10 cellular contexts compared by ENCODE assay signal in the genomic region with DNA sequence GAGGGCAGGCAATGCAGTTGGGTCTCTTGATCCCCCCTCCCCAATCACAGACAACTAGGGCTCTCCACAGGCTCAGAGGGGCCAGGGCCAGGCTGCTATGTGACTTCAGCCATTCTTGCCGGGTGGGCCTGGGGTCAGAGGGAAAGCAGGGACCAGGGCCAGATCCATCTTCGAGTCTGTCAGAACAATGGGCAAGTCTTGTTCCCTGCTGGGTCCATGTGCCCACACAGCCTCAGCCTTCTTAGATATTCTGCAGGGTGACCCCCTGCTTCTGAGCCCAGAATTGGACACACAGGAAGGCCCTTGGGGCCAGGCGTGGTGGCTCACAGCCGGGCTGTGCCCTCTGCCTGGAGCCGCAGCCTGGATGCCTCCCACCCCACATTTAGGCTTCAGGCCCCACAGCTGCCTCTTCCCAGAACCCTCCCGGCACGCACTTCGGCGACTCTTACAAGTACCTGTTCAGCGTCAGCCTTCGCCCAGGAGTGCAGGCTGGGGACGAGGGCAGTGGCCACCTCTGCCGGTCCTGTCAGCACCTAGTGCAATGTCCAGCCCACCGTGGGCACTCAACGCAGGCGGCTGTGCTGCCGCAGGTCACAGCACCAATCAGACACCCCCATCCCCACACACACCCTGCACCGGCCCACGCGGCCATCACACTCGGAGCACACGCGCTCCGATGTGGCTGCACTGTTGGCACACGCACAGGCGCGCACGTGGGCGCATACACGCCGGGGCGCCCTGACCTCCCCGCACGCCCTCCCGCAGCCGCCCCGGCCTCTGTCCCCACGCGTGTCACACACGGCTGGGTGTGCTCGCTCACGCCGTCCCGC. TPM values are rescaled to one million over a fixed set of nuclear protein-coding genes. Genes with fewer than 3 reads are reported as not detected.
DNase-seq lines count a peak whose midpoint lies in the region; ATAC-seq and TF ChIP-seq lines count a peak whose summit lies in the region.
"Not testable (repeated sequence)": the region's sequence is repeated elsewhere in the genome, so short reads cannot be mapped to it uniquely, and the experiment has no call there.
"Had no signal": no experiment of that assay in that cellular context is flagged by ENCODE, and none has a peak within 500 bp of the region (broad histone marks: within the 10 kb centered on the region; RNA-seq: fewer than 3 reads in every experiment).

No MANE protein-coding gene starts in this region.

- H3K9me3 Mint-ChIP-seq in CD4-positive, alpha-beta T cell; activated T-helper 1 cell treated with anti-CD3 and anti-CD28 coated beads, Interleukin-12 subunit alpha, Interleukin-12 subunit beta, Interleukin-2, Interleukin-4 antibody, amounts not matched to agents 30 ng/mL and 10 ng/mL and 1 ng/mL, durations not matched to agents 14 hours and 24 hours and 36 hours; dendritic cell treated with granulocyte-macrophage colony-stimulating factor and Interleukin-4, amounts not matched to agents 40 ng/mL and 50 ng/mL, for 4 days; natural killer cell; stimulated activated naive CD8-positive, alpha-beta T cell treated with anti-CD3 and anti-CD28 coated beads, Interleukin-15, Interleukin-2, amounts not matched to agents 100 ng/mL and 50 ng/mL, for 24 hours: not testable (repeated sequence)

- peaks cover 36% of the 10 kb centered on the region for H3K36me3 Mint-ChIP-seq in CD4-positive, alpha-beta T cell (ENCODE audit: low read depth)
- H3K36me3 Mint-ChIP-seq in activated T-helper 1 cell treated with anti-CD3 and anti-CD28 coated beads, Interleukin-12 subunit alpha, Interleukin-12 subunit beta, Interleukin-2, Interleukin-4 antibody, amounts not matched to agents 30 ng/mL and 10 ng/mL and 1 ng/mL, durations not matched to agents 14 hours and 24 hours and 36 hours (ENCODE audit: low read depth); natural killer cell; stimulated activated naive CD8-positive, alpha-beta T cell treated with anti-CD3 and anti-CD28 coated beads, Interleukin-15, Interleukin-2, amounts not matched to agents 100 ng/mL and 50 ng/mL, for 24 hours (ENCODE audit: low read depth): not testable (repeated sequence)
- peaks cover 30% of the 10 kb centered on the region for H3K36me3 Mint-ChIP-seq in dendritic cell treated with granulocyte-macrophage colony-stimulating factor and Interleukin-4, amounts not matched to agents 40 ng/mL and 50 ng/mL, for 4 days (ENCODE audit: low read depth)

- H3K4me1 ChIP-seq in right atrium auricular region, result peaks cover 0 to 51% of the 10 kb centered on the region in 2 donors

- not testable (repeated sequence) for H3K9me3 ChIP-seq in CD4-positive, alpha-beta T cell (ENCODE audit: control insufficient read depth, low read length); KOPT-K1 (ENCODE audit: insufficient read depth, low read length, poor library complexity, severe bottlenecking); right atrium auricular region

- peak overlapping the region; percentile 84 for H3K4me3 Mint-ChIP-seq in CD4-positive, alpha-beta T cell
- H3K4me3 Mint-ChIP-seq in activated T-helper 1 cell treated with anti-CD3 and anti-CD28 coated beads, Interleukin-12 subunit alpha, Interleukin-12 subunit beta, Interleukin-2, Interleukin-4 antibody, amounts not matched to agents 30 ng/mL and 10 ng/mL and 1 ng/mL, durations not matched to agents 14 hours and 24 hours and 36 hours, result peak overlapping the region; percentile 74
- H3K4me3 Mint-ChIP-seq in dendritic cell treated with granulocyte-macrophage colony-stimulating factor and Interleukin-4, amounts not matched to agents 40 ng/mL and 50 ng/mL, for 4 days, result peak overlapping the region; percentile 63
- peak overlapping the region; percentile 83 for H3K4me3 Mint-ChIP-seq in natural killer cell
- peak overlapping the region; percentile 81 for H3K4me3 Mint-ChIP-seq in stimulated activated naive CD8-positive, alpha-beta T cell treated with anti-CD3 and anti-CD28 coated beads, Interleukin-15, Interleukin-2, amounts not matched to agents 100 ng/mL and 50 ng/mL, for 24 hours

- peak in 2 of 10 experiments; percentile 9 to 34 for DNase-seq in CD4-positive, alpha-beta T cell
- peak; percentile 29 to 42 for DNase-seq in SHP77 (lab: John Stamatoyannopoulos, UW)
- not testable (repeated sequence) for DNase-seq in activated T-helper 1 cell treated with anti-CD3 and anti-CD28 coated beads, Interleukin-12 subunit alpha, Interleukin-12 subunit beta, Interleukin-2, Interleukin-4 antibody, amounts not matched to agents 30 ng/mL and 10 ng/mL and 1 ng/mL, durations not matched to agents 14 hours and 24 hours and 36 hours (ENCODE audit: low spot score); right atrium auricular region (ENCODE audit: low spot score); natural killer cell

- H3K27ac ChIP-seq in CD4-positive, alpha-beta T cell (ENCODE audit: low read depth, low read length), result peak overlapping the region; percentile 98
- H3K27ac ChIP-seq in KOPT-K1 (ENCODE audit: low read depth, low read length, poor library complexity, severe bottlenecking) (peak overlapping the region; percentile 81), right atrium auricular region (peak overlapping the region; percentile 16 to 66)

- intact Hi-C loops in CD4-positive, alpha-beta T cell (cut with DNase I, micrococcal nuclease), result loop anchor here in 1 of 2 experiments (1.0 to 2.0 kb wide), 2 partner anchors 9 to 22 kb away; no protein-coding TSS in a partner anchor
- intact Hi-C loops in activated T-helper 1 cell treated with anti-CD3 and anti-CD28 coated beads, Interleukin-12 subunit alpha, Interleukin-12 subunit beta, Interleukin-2, Interleukin-4 antibody, amounts not matched to agents 30 ng/mL and 10 ng/mL and 1 ng/mL, durations not matched to agents 14 hours and 24 hours and 36 hours (cut with micrococcal nuclease), result loop anchor here (1.0 to 2.0 kb wide), 4 partner anchors 9 to 100 kb away; partner anchors contain the start of genes BRAT1 and TTYH3
- intact Hi-C loops in dendritic cell treated with granulocyte-macrophage colony-stimulating factor and Interleukin-4, amounts not matched to agents 40 ng/mL and 50 ng/mL, for 4 days (cut with micrococcal nuclease), result not testable (repeated sequence)
- intact Hi-C loops in natural killer cell (cut with micrococcal nuclease), result loop anchor here (1.0 to 2.0 kb wide), 3 partner anchors 9 to 24 kb away; partner anchors contain the start of gene BRAT1

- CTCF ChIA-PET in CD4-positive, alpha-beta T cell (lab: Charles Lee), result interaction anchor here (1.2 kb wide), 1 partner anchor 10 kb away, joined by 6 read pairs; no protein-coding TSS in a partner anchor

- POLR2A ChIA-PET in CD4-positive, alpha-beta T cell (lab: Charles Lee), result interaction anchor here (0.6 to 12.9 kb wide), 7 partner anchors 9 to 598 kb away, joined by 3 to 218 read pairs (median 3); no protein-coding TSS in a partner anchor

- H3K36me3 ChIP-seq in KOPT-K1 (ENCODE audit: insufficient read depth, low read length); right atrium auricular region: not testable (repeated sequence)

- H3K4me1 Mint-ChIP-seq in CD4-positive, alpha-beta T cell (ENCODE audit: low read depth), result peaks cover 48% of the 10 kb centered on the region
- peaks cover 30% of the 10 kb centered on the region for H3K4me1 Mint-ChIP-seq in activated T-helper 1 cell treated with anti-CD3 and anti-CD28 coated beads, Interleukin-12 subunit alpha, Interleukin-12 subunit beta, Interleukin-2, Interleukin-4 antibody, amounts not matched to agents 30 ng/mL and 10 ng/mL and 1 ng/mL, durations not matched to agents 14 hours and 24 hours and 36 hours (ENCODE audit: low read depth)
- peaks cover 71% of the 10 kb centered on the region for H3K4me1 Mint-ChIP-seq in dendritic cell treated with granulocyte-macrophage colony-stimulating factor and Interleukin-4, amounts not matched to agents 40 ng/mL and 50 ng/mL, for 4 days (ENCODE audit: low read depth)
- H3K4me1 Mint-ChIP-seq in natural killer cell, result peaks cover 26 to 47% of the 10 kb centered on the region in 2 donors
- peaks cover 53% of the 10 kb centered on the region for H3K4me1 Mint-ChIP-seq in stimulated activated naive CD8-positive, alpha-beta T cell treated with anti-CD3 and anti-CD28 coated beads, Interleukin-15, Interleukin-2, amounts not matched to agents 100 ng/mL and 50 ng/mL, for 24 hours (ENCODE audit: low read depth)

- H3K27me3 ChIP-seq in CD4-positive, alpha-beta T cell (ENCODE audit: control insufficient read depth, insufficient read depth, low read length); right atrium auricular region: not testable (repeated sequence)

- not testable (repeated sequence) for H3K27me3 Mint-ChIP-seq in CD4-positive, alpha-beta T cell; activated T-helper 1 cell treated with anti-CD3 and anti-CD28 coated beads, Interleukin-12 subunit alpha, Interleukin-12 subunit beta, Interleukin-2, Interleukin-4 antibody, amounts not matched to agents 30 ng/mL and 10 ng/mL and 1 ng/mL, durations not matched to agents 14 hours and 24 hours and 36 hours (ENCODE audit: insufficient read depth); dendritic cell treated with granulocyte-macrophage colony-stimulating factor and Interleukin-4, amounts not matched to agents 40 ng/mL and 50 ng/mL, for 4 days; natural killer cell (ENCODE audit: low read depth in 2 of 2); stimulated activated naive CD8-positive, alpha-beta T cell treated with anti-CD3 and anti-CD28 coated beads, Interleukin-15, Interleukin-2, amounts not matched to agents 100 ng/mL and 50 ng/mL, for 24 hours

- not testable (repeated sequence) for TF ChIP-seq CTCF in CD4-positive, alpha-beta T cell (IDR thresholded peaks at IDR 0.05); right atrium auricular region (IDR thresholded peaks at IDR 0.05); natural killer cell (IDR thresholded peaks at IDR 0.05)

- not testable (repeated sequence) for H3K4me3 ChIP-seq in right atrium auricular region

- peak overlapping the region; percentile 98 for H3K27ac Mint-ChIP-seq in CD4-positive, alpha-beta T cell
- H3K27ac Mint-ChIP-seq in activated T-helper 1 cell treated with anti-CD3 and anti-CD28 coated beads, Interleukin-12 subunit alpha, Interleukin-12 subunit beta, Interleukin-2, Interleukin-4 antibody, amounts not matched to agents 30 ng/mL and 10 ng/mL and 1 ng/mL, durations not matched to agents 14 hours and 24 hours and 36 hours, result peak overlapping the region; percentile 97
- peak overlapping the region; percentile 98 for H3K27ac Mint-ChIP-seq in dendritic cell treated with granulocyte-macrophage colony-stimulating factor and Interleukin-4, amounts not matched to agents 40 ng/mL and 50 ng/mL, for 4 days
- H3K27ac Mint-ChIP-seq in natural killer cell, result peak overlapping the region; percentile 90 to 97
- H3K27ac Mint-ChIP-seq in stimulated activated naive CD8-positive, alpha-beta T cell treated with anti-CD3 and anti-CD28 coated beads, Interleukin-15, Interleukin-2, amounts not matched to agents 100 ng/mL and 50 ng/mL, for 24 hours, result peak overlapping the region; percentile 96

- ATAC-seq in CD4-positive, alpha-beta T cell (ENCODE audit: poor library complexity), result peak; percentile 0
- ATAC-seq in natural killer cell, result not testable (repeated sequence)

RNA-seq across cellular contexts. Expression of gene LFNG, which starts 11.6 kb away (rescaled TPM):
- total RNA-seq in CD4-positive, alpha-beta T cell, result 10 to 100 TPM; 96.7 to 99.8 TPM
- 34.8 and 34.9 TPM in 2 replicates for total RNA-seq in activated T-helper 1 cell treated with anti-CD3 and anti-CD28 coated beads, Interleukin-12 subunit alpha, Interleukin-12 subunit beta, Interleukin-2, Interleukin-4 antibody, amounts not matched to agents 30 ng/mL and 10 ng/mL and 1 ng/mL, durations not matched to agents 14 hours and 24 hours and 36 hours
- total RNA-seq in right atrium auricular region (1 to 10 TPM; 3.8 to 4.3 TPM), natural killer cell (100 to 1,000 TPM; 140 to 191 (median 176) TPM)

RNA-seq across cellular contexts. Expression of gene BRAT1, which starts 24.1 kb away (rescaled TPM):
- 10 to 100 TPM; 24.1 to 24.5 TPM for total RNA-seq in CD4-positive, alpha-beta T cell
- 39.2 and 42.9 TPM in 2 replicates for total RNA-seq in activated T-helper 1 cell treated with anti-CD3 and anti-CD28 coated beads, Interleukin-12 subunit alpha, Interleukin-12 subunit beta, Interleukin-2, Interleukin-4 antibody, amounts not matched to agents 30 ng/mL and 10 ng/mL and 1 ng/mL, durations not matched to agents 14 hours and 24 hours and 36 hours
- total RNA-seq in right atrium auricular region, result 10 to 100 TPM; 20.9 to 24.6 TPM
- total RNA-seq in natural killer cell, result 10 to 100 TPM; 24.9 to 26.7 (median 25.6) TPM

RNA-seq across cellular contexts. Expression of gene IQCE, which starts 27.6 kb away (rescaled TPM):
- total RNA-seq in CD4-positive, alpha-beta T cell, result 1 to 10 TPM; 4.3 to 5.6 TPM
- total RNA-seq in activated T-helper 1 cell treated with anti-CD3 and anti-CD28 coated beads, Interleukin-12 subunit alpha, Interleukin-12 subunit beta, Interleukin-2, Interleukin-4 antibody, amounts not matched to agents 30 ng/mL and 10 ng/mL and 1 ng/mL, durations not matched to agents 14 hours and 24 hours and 36 hours, result 10.5 and 11.1 TPM in 2 replicates
- 1 to 10 TPM; 6.6 to 9.1 TPM for total RNA-seq in right atrium auricular region
- total RNA-seq in natural killer cell, result 10 to 100 TPM in 2 of 3 donors, 1 to 10 TPM in 1; 9.6 to 13.5 (median 11.3) TPM

RNA-seq across cellular contexts. Expression of gene GRIFIN, which starts 55.0 kb away (rescaled TPM):
- not detected for total RNA-seq in CD4-positive, alpha-beta T cell
- not detected in 2 replicates for total RNA-seq in activated T-helper 1 cell treated with anti-CD3 and anti-CD28 coated beads, Interleukin-12 subunit alpha, Interleukin-12 subunit beta, Interleukin-2, Interleukin-4 antibody, amounts not matched to agents 30 ng/mL and 10 ng/mL and 1 ng/mL, durations not matched to agents 14 hours and 24 hours and 36 hours
- total RNA-seq in right atrium auricular region (not detected), natural killer cell (not detected)
- total RNA-seq: activated CD8-positive, alpha-beta memory T cell treated with anti-CD3 and anti-CD28 coated beads for 36 hours; thoracic aorta had no signal

Comparison
In these comparisons a context has a peak if more than half of its experiments do, and no peak if none do; other contexts are left out.
1. H3K27ac ChIP-seq: peak in every context shown above with its lines; median percentile 98 in CD4-positive, alpha-beta T cell; 81 in KOPT-K1; 41 in right atrium auricular region.